8 cellular contexts compared by ENCODE assay signal in the genomic region with DNA sequence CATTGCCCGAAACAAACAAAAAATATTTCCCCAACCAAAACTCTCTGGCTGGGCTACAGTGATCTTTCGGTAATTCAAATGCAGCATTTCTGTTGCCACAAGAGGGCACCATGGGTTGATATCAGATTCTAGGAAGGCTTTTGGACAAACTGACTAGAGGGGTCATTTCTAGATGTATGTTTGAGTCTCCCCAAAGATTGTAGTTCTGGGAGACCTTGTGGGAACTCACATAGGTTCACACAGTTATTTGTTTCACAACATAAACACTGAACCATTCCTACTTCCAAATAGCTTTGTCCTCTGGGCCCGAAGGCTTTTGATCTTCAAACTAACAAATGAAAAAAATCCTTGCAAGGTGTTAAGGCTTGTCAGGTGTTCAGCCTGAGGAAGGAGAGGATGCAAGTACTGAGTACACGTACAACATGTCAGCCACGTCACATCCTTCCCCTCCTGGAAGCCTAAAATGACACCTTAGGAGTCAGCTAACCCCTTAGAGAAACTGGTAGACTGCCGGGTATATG. TPM values are rescaled to one million over a fixed set of nuclear protein-coding genes. Genes with fewer than 3 reads are reported as not detected.
A peak's percentile ranks its signal among the peaks of the same experiment; 100 is the strongest.
DNase-seq lines count a peak whose midpoint lies in the region; ATAC-seq and TF ChIP-seq lines count a peak whose summit lies in the region.

No MANE protein-coding gene starts in this region.

- in situ Hi-C loops in brain microvascular endothelial cell (cut with HindIII; ENCODE audit: low pct_ligation_motif_present, low sequenced_read_pairs), result no loop called here

- TF ChIP-seq CTCF in brain microvascular endothelial cell (IDR thresholded peaks at IDR 0.05; ENCODE audit: low read depth, low read length, missing control alignments), result peak; percentile 75

- H3K36me3 ChIP-seq in brain microvascular endothelial cell (replicated peaks), result no peaks in the 10 kb centered on the region

- H3K27ac ChIP-seq in brain microvascular endothelial cell, result no peak overlapping the region

- H3K4me3 ChIP-seq in brain microvascular endothelial cell (ENCODE audit: low read depth, low read length), result no peak overlapping the region

- H3K27me3 ChIP-seq in brain microvascular endothelial cell (replicated peaks), result no peaks in the 10 kb centered on the region

- DNase-seq in Right ventricle myocardium inferior (ENCODE audit: missing footprints) (no peak), cardiac septum (ENCODE audit: low spot score) (no peak), HUDEP-2 (lab: John Stamatoyannopoulos, UW; ENCODE audit: unreplicated experiment in 76 of 76) (peak in 57 of 76 experiments; percentile 2 to 66 (median 36)), SW480 (ENCODE audit: low spot score) (peak; percentile 64), brain microvascular endothelial cell (peak; percentile 35), iris pigment epithelial cell (ENCODE audit: low read depth) (peak; percentile 32)
- DNase-seq in stimulated activated CD8-positive, alpha-beta memory T cell treated with anti-CD3 and anti-CD28 coated beads, Interleukin-4, amount 100 ng/mL, for 1 hour (ENCODE audit: low read depth in 2 of 2, low spot score in 1 of 2), result peak; percentile 26 to 31

- intact Hi-C loops in Right ventricle myocardium inferior (cut with DNase I), result loop anchor here (2.0 kb wide), 3 partner anchors 36 to 386 kb away; a partner anchor contains a TSS
- intact Hi-C loops in cardiac septum (cut with DNase I), result loop anchor here (5.0 kb wide), 3 partner anchors 62 to 388 kb away; a partner anchor contains a TSS

- ATAC-seq in Right ventricle myocardium inferior (peak; percentile 29), HG02970 (IDR thresholded peaks at IDR 0.05; ENCODE audit: low FRiP score, unreplicated experiment) (no peak)

RNA-seq across cellular contexts. Expression of a gene that starts 37.0 kb away (rescaled TPM):
- 11.6 TPM for total RNA-seq in Right ventricle myocardium inferior
- total RNA-seq in cardiac septum, result 3.9 TPM

RNA-seq across cellular contexts. Expression of a gene that starts 47.9 kb away (rescaled TPM):
- total RNA-seq in Right ventricle myocardium inferior (3.8 TPM), cardiac septum (0.73 TPM)

Comparison
In these comparisons a context has a peak if more than half of its experiments do, and no peak if none do; other contexts are left out.
1. DNase-seq: peak in HUDEP-2 (57 of 76), SW480 (single experiment), brain microvascular endothelial cell (single experiment), iris pigment epithelial cell (single experiment) and stimulated activated CD8-positive, alpha-beta memory T cell treated with anti-CD3 and anti-CD28 coated beads, Interleukin-4, amount 100 ng/mL, for 1 hour (2 of 2); none in Right ventricle myocardium inferior (single experiment) and cardiac septum (single experiment).